Comparison of ENCODE assay signal across 8 cellular contexts in genomic region chr5:116068028-116068632, GRCh38. TPM values are rescaled to one million over a fixed set of nuclear protein-coding genes. Genes with fewer than 3 reads are reported as not detected.
DNase-seq lines count a peak whose midpoint lies in the region; ATAC-seq and TF ChIP-seq lines count a peak whose summit lies in the region.

No MANE protein-coding gene starts in this region.

- no peaks in the 10 kb centered on the region for H3K27me3 ChIP-seq in AG04450 (ENCODE audit: control insufficient read depth, insufficient read depth, low read length)
- H3K27me3 ChIP-seq in dorsolateral prefrontal cortex = peaks cover 0 to 8% (median 0%) of the 10 kb centered on the region in 45 donors

- ATAC-seq in HG03280 (IDR thresholded peaks at IDR 0.05; ENCODE audit: unreplicated experiment) = peak; percentile 60

- DNase-seq in AG04450 (ENCODE audit: low read depth, low spot score) (peak; percentile 29), EH (ENCODE audit: low read depth) (peak; percentile 62), RPMI7951 (ENCODE audit: low read depth) (peak; percentile 35), dorsolateral prefrontal cortex (peak in 2 of 10 donors; percentile 22 to 30), myocyte (ENCODE audit: low read depth) (peak; percentile 70), 8988T (no peak), islet precursor cell (no peak)

- CTCF ChIA-PET in AG04450 (lab: Charles Lee) = interaction anchor here (0.5 to 5.9 kb wide), 40 partner anchors 8 to 444 kb away, joined by 3 to 57 read pairs (median 4); partner anchors contain the start of genes AP3S1 and ATG12

- POLR2A ChIA-PET in AG04450 (lab: Yijun Ruan, JAX) = no interaction called here

- TF ChIP-seq CTCF in AG04450 (IDR thresholded peaks at IDR 0.05; ENCODE audit: low read depth, low read length) (peak; percentile 78), dorsolateral prefrontal cortex (IDR thresholded peaks at IDR 0.05 in 54 of 56, conservative IDR thresholded peaks at IDR 0.05 in 2 of 56; ENCODE audit: low read depth in 1 of 56, partially characterized antibody in 56 of 56) (peak; percentile 76 to 96 (median 89))

- intact Hi-C loops in dorsolateral prefrontal cortex (cut with DNase I) = loop anchor here (5.0 to 10.0 kb wide), 4 partner anchors 101 to 436 kb away; no protein-coding TSS in a partner anchor

- no peak overlapping the region for H3K27ac ChIP-seq in AG04450 (ENCODE audit: low read depth, low read length)
- H3K27ac ChIP-seq in dorsolateral prefrontal cortex = no peak overlapping the region

- H3K4me3 ChIP-seq in AG04450 (ENCODE audit: low read depth, low read length) (no peak overlapping the region), dorsolateral prefrontal cortex (peak overlapping the region in 6 of 59 donors; percentile 9 to 36 (median 20))

- no peaks in the 10 kb centered on the region for H3K9me3 ChIP-seq in AG04450 (ENCODE audit: control insufficient read depth, insufficient read depth, low read length)

RNA-seq across cellular contexts. Expression of gene COMMD10, which starts 16.7 kb away (rescaled TPM):
- 19.1 and 28.2 TPM in 2 replicates for polyA plus RNA-seq in AG04450 (2011; rRNA removed)
- polyA minus RNA-seq in AG04450 (2011; rRNA and poly(A)+ RNA removed) = 7.8 and 10.9 TPM in 2 replicates
- total RNA-seq in RPMI7951 (2014; rRNA removed; shearing (Covaris generic)) = 46.3 and 57.1 TPM in 2 replicates
- total RNA-seq in dorsolateral prefrontal cortex (10 to 100 TPM; 18.5 to 41.6 (median 29.6) TPM), myocyte (44.2 and 46.5 TPM in 2 replicates)
- polyA plus RNA-seq in myocyte (2012) = 14.0 TPM

RNA-seq across cellular contexts. Expression of gene ARL14EPL, which starts 35.9 kb away (rescaled TPM):
- 0.05 TPM in 2 replicates for polyA plus RNA-seq in AG04450 (2011; rRNA removed)
- not detected in 2 replicates for polyA minus RNA-seq in AG04450 (2011; rRNA and poly(A)+ RNA removed)
- 0.20 TPM in 1 of 2 replicates, not detected in the other for total RNA-seq in RPMI7951 (2014; rRNA removed; shearing (Covaris generic))
- total RNA-seq in dorsolateral prefrontal cortex = under 1 TPM in 4 of 120 experiments, not detected in 116; 0.26 to 0.89 (median 0.56) TPM
- total RNA-seq in myocyte = 0.35 and 0.47 TPM in 2 replicates
- polyA plus RNA-seq in myocyte (2012) = 0.05 TPM

Comparison
In these comparisons a context has a peak if more than half of its experiments do, and no peak if none do; other contexts are left out.
1. DNase-seq: peak in AG04450 (single experiment), EH (single experiment), RPMI7951 (single experiment) and myocyte (single experiment); none in 8988T (single experiment) and islet precursor cell (single experiment).